ENCODE assay signal across 1 cellular context in the genomic region with DNA sequence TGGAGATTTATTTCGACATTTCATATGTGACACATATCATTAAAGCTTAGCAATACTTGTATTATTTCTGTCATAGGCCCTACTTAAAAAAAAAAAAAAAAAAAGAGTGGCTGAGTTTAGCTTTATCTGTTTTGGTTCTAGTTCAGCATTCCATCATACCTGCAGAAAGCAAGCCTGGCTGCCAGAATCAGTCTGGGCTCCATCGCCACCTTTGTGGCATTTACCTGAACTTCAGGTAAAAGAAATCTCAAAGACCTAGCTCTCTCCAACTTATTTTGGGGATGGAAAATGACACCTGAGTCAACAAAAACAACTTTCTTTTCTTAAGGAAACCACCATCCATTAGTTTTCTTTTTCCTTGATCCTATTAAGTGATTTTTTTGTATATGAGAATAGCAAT.
TF ChIP-seq lines count a peak whose summit lies in the region.

No MANE protein-coding gene starts in this region.

TF ChIP-seq in WTC11, 78 proteins besides CTCF, POLR2A, EP300 and RAD21 (continued from another document):
- TF ChIP-seq, protein P1, sequence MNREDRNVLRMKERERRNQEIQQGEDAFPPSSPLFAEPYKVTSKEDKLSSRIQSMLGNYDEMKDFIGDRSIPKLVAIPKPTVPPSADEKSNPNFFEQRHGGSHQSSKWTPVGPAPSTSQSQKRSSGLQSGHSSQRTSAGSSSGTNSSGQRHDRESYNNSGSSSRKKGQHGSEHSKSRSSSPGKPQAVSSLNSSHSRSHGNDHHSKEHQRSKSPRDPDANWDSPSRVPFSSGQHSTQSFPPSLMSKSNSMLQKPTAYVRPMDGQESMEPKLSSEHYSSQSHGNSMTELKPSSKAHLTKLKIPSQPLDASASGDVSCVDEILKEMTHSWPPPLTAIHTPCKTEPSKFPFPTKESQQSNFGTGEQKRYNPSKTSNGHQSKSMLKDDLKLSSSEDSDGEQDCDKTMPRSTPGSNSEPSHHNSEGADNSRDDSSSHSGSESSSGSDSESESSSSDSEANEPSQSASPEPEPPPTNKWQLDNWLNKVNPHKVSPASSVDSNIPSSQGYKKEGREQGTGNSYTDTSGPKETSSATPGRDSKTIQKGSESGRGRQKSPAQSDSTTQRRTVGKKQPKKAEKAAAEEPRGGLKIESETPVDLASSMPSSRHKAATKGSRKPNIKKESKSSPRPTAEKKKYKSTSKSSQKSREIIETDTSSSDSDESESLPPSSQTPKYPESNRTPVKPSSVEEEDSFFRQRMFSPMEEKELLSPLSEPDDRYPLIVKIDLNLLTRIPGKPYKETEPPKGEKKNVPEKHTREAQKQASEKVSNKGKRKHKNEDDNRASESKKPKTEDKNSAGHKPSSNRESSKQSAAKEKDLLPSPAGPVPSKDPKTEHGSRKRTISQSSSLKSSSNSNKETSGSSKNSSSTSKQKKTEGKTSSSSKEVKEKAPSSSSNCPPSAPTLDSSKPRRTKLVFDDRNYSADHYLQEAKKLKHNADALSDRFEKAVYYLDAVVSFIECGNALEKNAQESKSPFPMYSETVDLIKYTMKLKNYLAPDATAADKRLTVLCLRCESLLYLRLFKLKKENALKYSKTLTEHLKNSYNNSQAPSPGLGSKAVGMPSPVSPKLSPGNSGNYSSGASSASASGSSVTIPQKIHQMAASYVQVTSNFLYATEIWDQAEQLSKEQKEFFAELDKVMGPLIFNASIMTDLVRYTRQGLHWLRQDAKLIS (CRISPR knock-in tag; IDR thresholded peaks at IDR 0.05; ENCODE audit: borderline replicate concordance) = no peak
- no peak for TF ChIP-seq STAT6 (CRISPR knock-in tag; conservative IDR thresholded peaks at IDR 0.05; ENCODE audit: low read depth)
- TF ChIP-seq, protein P2, sequence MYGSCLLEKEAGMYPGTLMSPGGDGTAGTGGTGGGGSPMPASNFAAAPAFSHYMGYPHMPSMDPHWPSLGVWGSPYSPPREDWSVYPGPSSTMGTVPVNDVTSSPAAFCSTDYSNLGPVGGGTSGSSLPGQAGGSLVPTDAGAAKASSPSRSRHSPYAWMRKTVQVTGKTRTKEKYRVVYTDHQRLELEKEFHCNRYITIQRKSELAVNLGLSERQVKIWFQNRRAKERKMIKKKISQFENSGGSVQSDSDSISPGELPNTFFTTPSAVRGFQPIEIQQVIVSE (CRISPR knock-in tag; IDR thresholded peaks at IDR 0.05; ENCODE audit: borderline replicate concordance) = no peak
- TF ChIP-seq ZNF671 (CRISPR knock-in tag; IDR thresholded peaks at IDR 0.05) = no peak
